In genomic region chr3:14435175-14436011, GRCh38 we compare ENCODE assay signal across 9 cellular contexts.
A peak's percentile ranks its signal among the peaks of the same experiment; 100 is the strongest.
DNase-seq lines count a peak whose midpoint lies in the region; ATAC-seq and TF ChIP-seq lines count a peak whose summit lies in the region.
"Had no signal": no experiment of that assay in that cellular context is flagged by ENCODE, and none has a peak within 500 bp of the region (broad histone marks: within the 10 kb centered on the region; RNA-seq: fewer than 3 reads in every experiment).

No MANE protein-coding gene starts in this region.

- peak overlapping the region; percentile 51 for H3K27ac ChIP-seq in RWPE1

- DNase-seq in T-helper 2 cell treated with Interferon-gamma antibody and Interleukin-4, amounts not matched to agents 5 μg/mL and 100 μg/mL, for 36 hours (ENCODE audit: low spot score): no peak
- DNase-seq in T-helper 2 cell (no peak), RWPE1 (ENCODE audit: low spot score) (no peak), globus pallidus (ENCODE audit: low spot score) (peak; percentile 62), NCI-H2081 (lab: John Stamatoyannopoulos, UW) (no peak)
- DNase-seq in stimulated activated effector memory CD8-positive, alpha-beta T cell treated with anti-CD3 and anti-CD28 coated beads, Interleukin-12 subunit alpha, Interleukin-12 subunit beta, amount 100 ng/mL, for 72 hours (ENCODE audit: low spot score in 2 of 2): no peak
- DNase-seq: activated T-cell treated with anti-CD3 and anti-CD28 coated beads, Interleukin-2, amount 50 U/mL, for 48 hours had no signal

- H3K27ac Mint-ChIP-seq in T-helper 2 cell treated with Interferon-gamma antibody and Interleukin-4, amounts not matched to agents 5 μg/mL and 100 μg/mL, for 36 hours: peak overlapping the region; percentile 89
- peak overlapping the region; percentile 98 for H3K27ac Mint-ChIP-seq in stimulated activated effector memory CD8-positive, alpha-beta T cell treated with anti-CD3 and anti-CD28 coated beads, Interleukin-12 subunit alpha, Interleukin-12 subunit beta, amount 100 ng/mL, for 72 hours

- no peaks in the 10 kb centered on the region for H3K9me3 Mint-ChIP-seq in T-helper 2 cell treated with Interferon-gamma antibody and Interleukin-4, amounts not matched to agents 5 μg/mL and 100 μg/mL, for 36 hours
- no peaks in the 10 kb centered on the region for H3K9me3 Mint-ChIP-seq in stimulated activated effector memory CD8-positive, alpha-beta T cell treated with anti-CD3 and anti-CD28 coated beads, Interleukin-12 subunit alpha, Interleukin-12 subunit beta, amount 100 ng/mL, for 72 hours

- POLR2A ChIA-PET in RWPE1 (lab: Yijun Ruan, JAX; ENCODE audit: low non-redundant PET): no interaction called here

- CTCF ChIA-PET in RWPE1 (lab: Yijun Ruan, JAX): no interaction called here

- peaks cover 6% of the 10 kb centered on the region for H3K36me3 Mint-ChIP-seq in T-helper 2 cell treated with Interferon-gamma antibody and Interleukin-4, amounts not matched to agents 5 μg/mL and 100 μg/mL, for 36 hours (ENCODE audit: low read depth)
- peaks cover 17% of the 10 kb centered on the region for H3K36me3 Mint-ChIP-seq in stimulated activated effector memory CD8-positive, alpha-beta T cell treated with anti-CD3 and anti-CD28 coated beads, Interleukin-12 subunit alpha, Interleukin-12 subunit beta, amount 100 ng/mL, for 72 hours

- no peaks in the 10 kb centered on the region for H3K27me3 Mint-ChIP-seq in T-helper 2 cell treated with Interferon-gamma antibody and Interleukin-4, amounts not matched to agents 5 μg/mL and 100 μg/mL, for 36 hours (ENCODE audit: low read depth)

- H3K4me1 Mint-ChIP-seq in T-helper 2 cell treated with Interferon-gamma antibody and Interleukin-4, amounts not matched to agents 5 μg/mL and 100 μg/mL, for 36 hours (ENCODE audit: low read depth): peaks cover 53% of the 10 kb centered on the region
- H3K4me1 Mint-ChIP-seq in stimulated activated effector memory CD8-positive, alpha-beta T cell treated with anti-CD3 and anti-CD28 coated beads, Interleukin-12 subunit alpha, Interleukin-12 subunit beta, amount 100 ng/mL, for 72 hours: peaks cover 82% of the 10 kb centered on the region

- no peak overlapping the region for H3K4me3 Mint-ChIP-seq in T-helper 2 cell treated with Interferon-gamma antibody and Interleukin-4, amounts not matched to agents 5 μg/mL and 100 μg/mL, for 36 hours
- peak overlapping the region; percentile 71 for H3K4me3 Mint-ChIP-seq in stimulated activated effector memory CD8-positive, alpha-beta T cell treated with anti-CD3 and anti-CD28 coated beads, Interleukin-12 subunit alpha, Interleukin-12 subunit beta, amount 100 ng/mL, for 72 hours

- no peak for ATAC-seq in stimulated activated effector memory CD8-positive, alpha-beta T cell treated with anti-CD3 and anti-CD28 coated beads, Interleukin-12 subunit alpha, Interleukin-12 subunit beta, amount 100 ng/mL, for 72 hours
- ATAC-seq in GM18868 (IDR thresholded peaks at IDR 0.05; ENCODE audit: unreplicated experiment): no peak
- ATAC-seq in HG03565 (IDR thresholded peaks at IDR 0.05; ENCODE audit: unreplicated experiment): no peak

- TF ChIP-seq CTCF in RWPE1 (conservative IDR thresholded peaks at IDR 0.05; ENCODE audit: low read depth): no peak
